ENCODE assay signal across 2 cellular contexts in genomic region chr19:55620410-55620809, GRCh38.
A peak's percentile ranks its signal among the peaks of the same experiment; 100 is the strongest.
TF ChIP-seq lines count a peak whose summit lies in the region.

No MANE protein-coding gene starts in this region.

TF ChIP-seq in IMR-90, 13 proteins besides CTCF, POLR2A, EP300 and RAD21:
- TF ChIP-seq CEBPB (IDR thresholded peaks at IDR 0.05; ENCODE audit: low read depth, low read length) (peak; percentile 49; the same call in 1 of the 2 replicates), RFX5 (IDR thresholded peaks at IDR 0.05; ENCODE audit: low read depth, low read length) (no peak), NFE2L2 (IDR thresholded peaks at IDR 0.05; ENCODE audit: low read depth, low read length) (no peak), FOS (IDR thresholded peaks at IDR 0.05; ENCODE audit: low read depth, low read length) (no peak)
- TF ChIP-seq, protein P1, sequence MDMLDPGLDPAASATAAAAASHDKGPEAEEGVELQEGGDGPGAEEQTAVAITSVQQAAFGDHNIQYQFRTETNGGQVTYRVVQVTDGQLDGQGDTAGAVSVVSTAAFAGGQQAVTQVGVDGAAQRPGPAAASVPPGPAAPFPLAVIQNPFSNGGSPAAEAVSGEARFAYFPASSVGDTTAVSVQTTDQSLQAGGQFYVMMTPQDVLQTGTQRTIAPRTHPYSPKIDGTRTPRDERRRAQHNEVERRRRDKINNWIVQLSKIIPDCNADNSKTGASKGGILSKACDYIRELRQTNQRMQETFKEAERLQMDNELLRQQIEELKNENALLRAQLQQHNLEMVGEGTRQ (IDR thresholded peaks at IDR 0.05; ENCODE audit: low read depth, low read length): no peak
TF ChIP-seq in IMR-90: peak in this region for 1.

TF ChIP-seq in WTC11, 78 proteins besides CTCF, POLR2A, EP300 and RAD21:
- TF ChIP-seq OVOL2 (CRISPR knock-in tag; IDR thresholded peaks at IDR 0.05; ENCODE audit: borderline replicate concordance): no peak
- 0 out of 2 replicates have a peak, but pooled peaks have one; percentile 27 for TF ChIP-seq GABPB1 (CRISPR knock-in tag; IDR thresholded peaks at IDR 0.05)
- TF ChIP-seq, protein P2, sequence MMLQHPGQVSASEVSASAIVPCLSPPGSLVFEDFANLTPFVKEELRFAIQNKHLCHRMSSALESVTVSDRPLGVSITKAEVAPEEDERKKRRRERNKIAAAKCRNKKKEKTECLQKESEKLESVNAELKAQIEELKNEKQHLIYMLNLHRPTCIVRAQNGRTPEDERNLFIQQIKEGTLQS (CRISPR knock-in tag; conservative IDR thresholded peaks at IDR 0.05): no peak
- no peak for TF ChIP-seq IRF2 (CRISPR knock-in tag; IDR thresholded peaks at IDR 0.05; ENCODE audit: borderline replicate concordance, low read depth)
TF ChIP-seq in WTC11: peak in this region for 1.
